ENCODE assay signal across 8 cellular contexts in the genomic region with DNA sequence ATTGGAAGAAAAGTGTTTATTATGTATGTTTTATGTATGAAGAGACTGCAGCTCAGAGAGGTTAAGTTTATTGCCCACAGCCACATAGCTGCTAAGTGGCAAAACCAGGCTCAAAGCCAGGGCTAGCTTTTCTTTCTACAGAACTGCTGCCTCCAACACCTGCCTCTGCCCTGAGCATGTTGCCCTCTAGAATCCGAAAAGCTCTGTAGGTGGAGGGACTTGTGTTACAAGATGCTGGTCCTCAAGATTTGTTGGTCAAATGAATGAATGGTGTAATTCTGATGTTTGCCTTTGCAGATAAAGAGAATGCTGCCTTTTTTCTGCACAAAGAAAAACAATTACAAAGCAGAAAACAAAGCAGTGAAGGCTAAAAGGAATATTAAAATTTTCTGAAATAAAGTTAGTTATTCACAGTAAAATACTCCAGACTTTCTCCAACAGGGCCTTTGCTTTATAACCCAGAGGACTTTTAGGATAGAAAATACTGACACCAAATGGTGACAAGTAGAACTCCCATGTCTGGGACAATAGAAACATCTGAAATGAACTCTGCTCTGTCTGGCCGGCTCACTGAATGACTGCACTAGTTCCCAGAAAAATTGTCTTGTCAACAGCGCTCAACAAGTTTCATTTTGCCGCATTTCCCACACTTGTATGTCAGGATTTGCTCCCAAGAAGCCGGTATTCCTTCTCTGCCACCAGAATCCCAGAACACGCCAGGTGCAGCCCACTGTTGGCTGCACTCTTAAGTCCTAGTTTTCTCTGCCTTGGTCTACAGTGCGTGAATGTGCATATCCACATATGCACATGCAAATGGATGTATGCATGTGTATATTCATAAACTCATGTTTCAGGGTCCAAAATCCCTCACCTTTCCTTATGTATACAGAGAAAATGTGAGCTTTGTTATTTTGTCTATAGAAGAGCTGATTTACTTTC. TPM values are rescaled to one million over a fixed set of nuclear protein-coding genes. Genes with fewer than 3 reads are reported as not detected.
A peak's percentile ranks its signal among the peaks of the same experiment; 100 is the strongest.
DNase-seq lines count a peak whose midpoint lies in the region; ATAC-seq, FAIRE-seq and TF ChIP-seq lines count a peak whose summit lies in the region.

No MANE protein-coding gene starts in this region.

- H3K27me3 Mint-ChIP-seq in activated naive CD4-positive, alpha-beta T cell treated with anti-CD3 and anti-CD28 coated beads for 36 hours (ENCODE audit: low read depth) = no peaks in the 10 kb centered on the region
- H3K27me3 Mint-ChIP-seq in astrocyte (ENCODE audit: low read depth, unreplicated experiment) = peaks cover 4% of the 10 kb centered on the region
- peaks cover 13 to 19% of the 10 kb centered on the region in 2 donors for H3K27me3 Mint-ChIP-seq in natural killer cell (ENCODE audit: low read depth in 2 of 2)

- no peaks in the 10 kb centered on the region for H3K79me2 ChIP-seq in astrocyte (ENCODE audit: insufficient read depth, low read length)

- H3K27ac ChIP-seq in astrocyte (ENCODE audit: low read depth, low read length) = no peak overlapping the region
- no peak overlapping the region for H3K27ac ChIP-seq in testis

- CTCF ChIA-PET in activated naive CD4-positive, alpha-beta T cell treated with anti-CD3 and anti-CD28 coated beads for 36 hours (lab: Charles Lee) = interaction anchor here (0.5 to 6.5 kb wide), 9 partner anchors 9 to 276 kb away, joined by 3 to 98 read pairs (median 4); no protein-coding TSS in a partner anchor

- TF ChIP-seq POLR2A in testis (IDR thresholded peaks at IDR 0.05) = no peak

- H3K27ac Mint-ChIP-seq in activated naive CD4-positive, alpha-beta T cell treated with anti-CD3 and anti-CD28 coated beads for 36 hours = no peak overlapping the region
- H3K27ac Mint-ChIP-seq in astrocyte (ENCODE audit: unreplicated experiment) (no peak overlapping the region), natural killer cell (no peak overlapping the region)

- TF ChIP-seq CTCF in astrocyte (IDR thresholded peaks at IDR 0.05; ENCODE audit: insufficient read depth, low read depth, low read length) (peak; percentile 55), testis (IDR thresholded peaks at IDR 0.05) (peak; percentile 15 to 42 (median 30)), natural killer cell (IDR thresholded peaks at IDR 0.05) (no peak)

- no peaks in the 10 kb centered on the region for H3K9me3 Mint-ChIP-seq in activated naive CD4-positive, alpha-beta T cell treated with anti-CD3 and anti-CD28 coated beads for 36 hours
- H3K9me3 Mint-ChIP-seq in astrocyte (ENCODE audit: unreplicated experiment) (no peaks in the 10 kb centered on the region), natural killer cell (no peaks in the 10 kb centered on the region)

- no peaks in the 10 kb centered on the region for H3K4me1 ChIP-seq in astrocyte (ENCODE audit: insufficient read depth, low read length)
- no peaks in the 10 kb centered on the region for H3K4me1 ChIP-seq in testis

- WGBS in testis, 2 donors = 58 to 63% methylated on average over 7 of the region's 7 CpGs

- no peak for ATAC-seq in natural killer cell

- H3K36me3 ChIP-seq in astrocyte (ENCODE audit: insufficient read depth, low read length) (no peaks in the 10 kb centered on the region), testis (ENCODE audit: low read depth, missing control alignments) (no peaks in the 10 kb centered on the region)

- peaks cover 4% of the 10 kb centered on the region for H3K27me3 ChIP-seq in astrocyte (ENCODE audit: insufficient read depth, low read length)
- no peaks in the 10 kb centered on the region for H3K27me3 ChIP-seq in testis

- no peak overlapping the region for H3K9ac ChIP-seq in astrocyte (ENCODE audit: low read length)

- H3K4me3 Mint-ChIP-seq in activated naive CD4-positive, alpha-beta T cell treated with anti-CD3 and anti-CD28 coated beads for 36 hours = no peak overlapping the region
- H3K4me3 Mint-ChIP-seq in astrocyte (ENCODE audit: unreplicated experiment) (no peak overlapping the region), natural killer cell (no peak overlapping the region)

- no peak overlapping the region for H3K4me2 ChIP-seq in astrocyte (ENCODE audit: low read length)

- H3K4me3 ChIP-seq in astrocyte (ENCODE audit: insufficient read depth, low read depth, low read length) (no peak overlapping the region), testis (no peak overlapping the region)

- DNase-seq in activated naive CD4-positive, alpha-beta T cell treated with anti-CD3 and anti-CD28 coated beads for 36 hours = peak; percentile 31
- no peak for DNase-seq in activated naive CD4-positive, alpha-beta T cell treated with anti-CD3 and anti-CD28 coated beads, Interleukin-2, amount 50 U/mL, for 16 hours
- DNase-seq in HCEC 1CT (peak; percentile 30), NCI-H1694 treated with DMSO at 0.1 percent for 48 hours (lab: John Stamatoyannopoulos, UW) (peak; percentile 65), astrocyte (ENCODE audit: low read depth) (peak; percentile 7), inferior parietal cortex (ENCODE audit: extremely low spot score) (peak; percentile 64), testis (no peak), natural killer cell (no peak)

- no peak overlapping the region for H2AFZ ChIP-seq in astrocyte (ENCODE audit: low read depth, low read length)

- no peaks in the 10 kb centered on the region for H3K36me3 Mint-ChIP-seq in activated naive CD4-positive, alpha-beta T cell treated with anti-CD3 and anti-CD28 coated beads for 36 hours (ENCODE audit: low read depth)
- H3K36me3 Mint-ChIP-seq in astrocyte (ENCODE audit: low read depth, unreplicated experiment) (no peaks in the 10 kb centered on the region), natural killer cell (no peaks in the 10 kb centered on the region)

- no peaks in the 10 kb centered on the region for H4K20me1 ChIP-seq in astrocyte (ENCODE audit: insufficient read depth, low read length)

- peaks cover 17% of the 10 kb centered on the region for H3K4me1 Mint-ChIP-seq in activated naive CD4-positive, alpha-beta T cell treated with anti-CD3 and anti-CD28 coated beads for 36 hours (ENCODE audit: low read depth)
- H3K4me1 Mint-ChIP-seq in astrocyte (ENCODE audit: low read depth, unreplicated experiment) (peaks cover 9% of the 10 kb centered on the region), natural killer cell (peaks cover 0 to 2% of the 10 kb centered on the region in 2 donors)

- no peak for FAIRE-seq in astrocyte (lab: Jason Lieb, UNC)

- intact Hi-C loops in activated naive CD4-positive, alpha-beta T cell treated with anti-CD3 and anti-CD28 coated beads for 36 hours (cut with micrococcal nuclease) = loop anchor here (1.0 to 10.0 kb wide), 5 partner anchors 47 to 601 kb away; a partner anchor contains a TSS
- intact Hi-C loops in testis (cut with DNase I; ENCODE audit: low total_unique reads) = no loop called here
- intact Hi-C loops in natural killer cell (cut with micrococcal nuclease) = loop anchor here (5.0 kb wide), 1 partner anchor 276 kb away; no protein-coding TSS in a partner anchor

- H3K9me3 ChIP-seq in astrocyte (ENCODE audit: insufficient read depth, low read depth, low read length) (no peaks in the 10 kb centered on the region), testis (no peaks in the 10 kb centered on the region)

RNA-seq across cellular contexts. Expression of a gene that starts 11.0 kb away (rescaled TPM):
- under 1 TPM in 1 of 2 experiments, not detected in 1; 0.10 TPM for total RNA-seq in activated naive CD4-positive, alpha-beta T cell treated with anti-CD3 and anti-CD28 coated beads for 36 hours
- total RNA-seq in astrocyte (not detected in 2 replicates), testis (under 1 TPM in 1 of 2 donors, not detected in 1; 0.31 TPM), natural killer cell (not detected)
- 0.94 TPM for polyA plus RNA-seq in testis (ENCODE audit: insufficient read depth, low read depth, low replicate concordance)

RNA-seq across cellular contexts. Expression of a gene that starts 21.9 kb away (rescaled TPM):
- not detected for total RNA-seq in activated naive CD4-positive, alpha-beta T cell treated with anti-CD3 and anti-CD28 coated beads for 36 hours
- not detected in 2 replicates for total RNA-seq in astrocyte
- total RNA-seq in testis = 1 to 10 TPM; 1.1 to 1.5 TPM
- 4.5 TPM for polyA plus RNA-seq in testis (ENCODE audit: insufficient read depth, low read depth, low replicate concordance)
- 1 to 10 TPM in 2 of 3 donors, under 1 TPM in 1; 0.66 to 4.0 (median 1.5) TPM for total RNA-seq in natural killer cell

Comparison
In these comparisons a context has a peak if more than half of its experiments do, and no peak if none do; other contexts are left out.
1. DNase-seq: peak in activated naive CD4-positive, alpha-beta T cell treated with anti-CD3 and anti-CD28 coated beads for 36 hours (single experiment), HCEC 1CT (single experiment), NCI-H1694 treated with DMSO at 0.1 percent for 48 hours (single experiment), astrocyte (single experiment) and inferior parietal cortex (single experiment); none in activated naive CD4-positive, alpha-beta T cell treated with anti-CD3 and anti-CD28 coated beads, Interleukin-2, amount 50 U/mL, for 16 hours (single experiment), testis (single experiment) and natural killer cell (single experiment).